In genomic region chr3:155231792-155232191, GRCh38 we compare ENCODE assay signal across 14 cellular contexts.
DNase-seq lines count a peak whose midpoint lies in the region; ATAC-seq, FAIRE-seq and TF ChIP-seq lines count a peak whose summit lies in the region.
"Had no signal": no experiment of that assay in that cellular context is flagged by ENCODE, and none has a peak within 500 bp of the region (broad histone marks: within the 10 kb centered on the region; RNA-seq: fewer than 3 reads in every experiment).

No MANE protein-coding gene starts in this region.

- peak overlapping the region in 2 of 3 donors; percentile 74 to 75 for H3K27ac ChIP-seq in right lobe of liver
- H3K27ac ChIP-seq in HepG2 (ENCODE audit: extremely low read length, insufficient read depth, low read length) = no peak overlapping the region
- no peak overlapping the region for H3K27ac ChIP-seq in CD8-positive, alpha-beta memory T cell (ENCODE audit: low read depth, low read length)
- H3K27ac ChIP-seq: cardiac muscle cell, WERI-Rb-1 had no signal

- DNase-seq in right lobe of liver (no peak), HepG2 (ENCODE audit: low spot score) (no peak), chondrocyte (ENCODE audit: low spot score) (no peak), immature natural killer cell (no peak), DMS153 treated with DMSO at 0.1 percent for 48 hours (lab: John Stamatoyannopoulos, UW; ENCODE audit: unreplicated experiment) (no peak)
- DNase-seq in stimulated activated CD4-positive, alpha-beta T cell treated with anti-CD3 and anti-CD28 coated beads, Interleukin-2, amount 100 ng/mL, for 48 hours = no peak
- DNase-seq in CD8-positive, alpha-beta memory T cell = no peak
- DNase-seq: ACHN; activated naive CD4-positive, alpha-beta T cell treated with anti-CD3 and anti-CD28 coated beads, Interleukin-2, amount 10 ng/mL, durations not matched to agents 7 days and 5 days; SK-N-SH; WERI-Rb-1 had no signal

- H3K27ac Mint-ChIP-seq in chondrocyte (ENCODE audit: unreplicated experiment) (peak overlapping the region; percentile 33), immature natural killer cell (no peak overlapping the region)
- no peak overlapping the region for H3K27ac Mint-ChIP-seq in CD8-positive, alpha-beta memory T cell
- H3K27ac Mint-ChIP-seq: activated naive CD4-positive, alpha-beta T cell treated with anti-CD3 and anti-CD28 coated beads, Interleukin-2, amount 10 ng/mL, durations not matched to agents 7 days and 5 days had no signal

- H4K20me1 ChIP-seq in HepG2 (ENCODE audit: insufficient read depth, low read length) = no peaks in the 10 kb centered on the region

- peaks cover 25% of the 10 kb centered on the region for H3K4me1 Mint-ChIP-seq in chondrocyte (ENCODE audit: low read depth)
- peaks cover 0 to 4% of the 10 kb centered on the region in 2 donors for H3K4me1 Mint-ChIP-seq in immature natural killer cell
- no peaks in the 10 kb centered on the region for H3K4me1 Mint-ChIP-seq in CD8-positive, alpha-beta memory T cell
- H3K4me1 Mint-ChIP-seq: activated naive CD4-positive, alpha-beta T cell treated with anti-CD3 and anti-CD28 coated beads, Interleukin-2, amount 10 ng/mL, durations not matched to agents 7 days and 5 days had no signal

- H3K9me3 Mint-ChIP-seq in chondrocyte (ENCODE audit: low read depth) (peaks cover 4% of the 10 kb centered on the region), immature natural killer cell (peaks cover 0 to 11% (median 3%) of the 10 kb centered on the region in 6 donors)
- H3K9me3 Mint-ChIP-seq in CD8-positive, alpha-beta memory T cell = peaks cover 0 to 2% (median 0%) of the 10 kb centered on the region in 5 donors
- H3K9me3 Mint-ChIP-seq: activated naive CD4-positive, alpha-beta T cell treated with anti-CD3 and anti-CD28 coated beads, Interleukin-2, amount 10 ng/mL, durations not matched to agents 7 days and 5 days had no signal

- no peak overlapping the region for H3K4me3 Mint-ChIP-seq in chondrocyte (ENCODE audit: unreplicated experiment)
- no peak overlapping the region for H3K4me3 Mint-ChIP-seq in immature natural killer cell
- no peak overlapping the region for H3K4me3 Mint-ChIP-seq in CD8-positive, alpha-beta memory T cell
- H3K4me3 Mint-ChIP-seq: activated naive CD4-positive, alpha-beta T cell treated with anti-CD3 and anti-CD28 coated beads, Interleukin-2, amount 10 ng/mL, durations not matched to agents 7 days and 5 days had no signal

- WGBS in right lobe of liver (ENCODE audit: insufficient coverage, low coverage, low lambda C conversion rate, missing lambda C conversion rate) = no CpG with 5 or more reads among the region's 2 CpGs
- 79% methylated on average over 2 of the region's 2 CpGs for WGBS in HepG2 (ENCODE audit: low lambda C conversion rate)

- H3K9ac ChIP-seq in HepG2 (ENCODE audit: insufficient read depth, low read depth, low read length) = no peak overlapping the region
- H3K9ac ChIP-seq: SK-N-SH had no signal

- H3K36me3 ChIP-seq in right lobe of liver (no peaks in the 10 kb centered on the region), HepG2 (replicated peaks in 1 of 2; ENCODE audit: control insufficient read depth in 1 of 2, insufficient read depth in 2 of 2, low read length in 2 of 2) (no peaks in the 10 kb centered on the region)
- H3K36me3 ChIP-seq in CD8-positive, alpha-beta memory T cell (ENCODE audit: insufficient read depth, low read length) = no peaks in the 10 kb centered on the region
- H3K36me3 ChIP-seq: cardiac muscle cell, transverse colon, WERI-Rb-1 had no signal

- TF ChIP-seq POLR2A in right lobe of liver (IDR thresholded peaks at IDR 0.05) (no peak), HepG2 (IDR thresholded peaks at IDR 0.05; ENCODE audit: insufficient read depth in 1 of 2, low read depth in 2 of 2, low read length in 2 of 2) (no peak)

- no peak for FAIRE-seq in HepG2 (lab: Jason Lieb, UNC)

- H3K4me2 ChIP-seq in HepG2 (ENCODE audit: low read depth, low read length) = no peak overlapping the region
- H3K4me2 ChIP-seq: SK-N-SH had no signal

- TF ChIP-seq CTCF in right lobe of liver (IDR thresholded peaks at IDR 0.05) = no peak
- no peak for TF ChIP-seq CTCF in HepG2 (CRISPR knock-in tag; IDR thresholded peaks at IDR 0.05)
- TF ChIP-seq CTCF in chondrocyte (IDR thresholded peaks at IDR 0.05) = no peak

- H3K79me2 ChIP-seq in HepG2 (ENCODE audit: insufficient read depth, low read length) = no peaks in the 10 kb centered on the region

- CTCF ChIA-PET in HepG2 (lab: Yijun Ruan, JAX; ENCODE audit: low intra/inter-chr PET ratio, low total read pairs) = no interaction called here
- CTCF ChIA-PET in CD8-positive, alpha-beta memory T cell (lab: Charles Lee) = no interaction called here

- BruUV-seq in HepG2 (replicated peaks; lab: Mats Ljungman, UMichigan) = no TSS peak

- TF ChIP-seq RAD21 in HepG2 (CRISPR knock-in tag; IDR thresholded peaks at IDR 0.05) = no peak

- peaks cover 1% of the 10 kb centered on the region for H3K36me3 Mint-ChIP-seq in chondrocyte (ENCODE audit: low read depth)
- no peaks in the 10 kb centered on the region for H3K36me3 Mint-ChIP-seq in immature natural killer cell
- no peaks in the 10 kb centered on the region for H3K36me3 Mint-ChIP-seq in CD8-positive, alpha-beta memory T cell
- H3K36me3 Mint-ChIP-seq: activated naive CD4-positive, alpha-beta T cell treated with anti-CD3 and anti-CD28 coated beads, Interleukin-2, amount 10 ng/mL, durations not matched to agents 7 days and 5 days had no signal

- H3K27me3 ChIP-seq in right lobe of liver = no peaks in the 10 kb centered on the region
- no peaks in the 10 kb centered on the region for H3K27me3 ChIP-seq in HepG2 (ENCODE audit: control insufficient read depth in 1 of 2, insufficient read depth in 2 of 2, low read length in 2 of 2)
- H3K27me3 ChIP-seq in CD8-positive, alpha-beta memory T cell (ENCODE audit: insufficient read depth, low read length, poor library complexity, severe bottlenecking) = no peaks in the 10 kb centered on the region
- H3K27me3 ChIP-seq: cardiac muscle cell, transverse colon had no signal

- no peak for ATAC-seq in right lobe of liver
- no peak for ATAC-seq in HepG2
- ATAC-seq in HG03159 (IDR thresholded peaks at IDR 0.05; ENCODE audit: unreplicated experiment) = peak; percentile 63

- intact Hi-C loops in right lobe of liver (cut with DNase I) (no loop called here), HepG2 (cut with micrococcal nuclease; ENCODE audit: unreplicated experiment) (no loop called here)

- in situ Hi-C loops in HepG2 (cut with HindIII; ENCODE audit: extremely low pct_ligation_motif_present, low pct_unique_long_range_greater_than_20kb) = no loop called here

- TF ChIP-seq EP300 in HepG2 (IDR thresholded peaks at IDR 0.05; ENCODE audit: low read depth in 2 of 2, low read length in 2 of 2) (no peak), HepG2 (CRISPR knock-in tag; IDR thresholded peaks at IDR 0.05; ENCODE audit: borderline replicate concordance) (no peak)

- H3K27me3 Mint-ChIP-seq in chondrocyte (ENCODE audit: low read depth) = no peaks in the 10 kb centered on the region
- H3K27me3 Mint-ChIP-seq in immature natural killer cell (ENCODE audit: low read depth in 3 of 3) = peaks cover 0 to 5% (median 0%) of the 10 kb centered on the region in 3 donors
- H3K27me3 Mint-ChIP-seq in CD8-positive, alpha-beta memory T cell = no peaks in the 10 kb centered on the region
- H3K27me3 Mint-ChIP-seq: activated naive CD4-positive, alpha-beta T cell treated with anti-CD3 and anti-CD28 coated beads, Interleukin-2, amount 10 ng/mL, durations not matched to agents 7 days and 5 days had no signal

- H3K4me3 ChIP-seq in right lobe of liver = no peak overlapping the region
- H3K4me3 ChIP-seq in HepG2 (replicated peaks in 1 of 3; ENCODE audit: insufficient read depth in 1 of 3, low read depth in 2 of 3, low read length in 3 of 3) = no peak overlapping the region
- no peak overlapping the region for H3K4me3 ChIP-seq in CD8-positive, alpha-beta memory T cell (ENCODE audit: low read length)
- H3K4me3 ChIP-seq: cardiac muscle cell, transverse colon had no signal

- H3K9me3 ChIP-seq in right lobe of liver (no peaks in the 10 kb centered on the region), HepG2 (ENCODE audit: low read length) (no peaks in the 10 kb centered on the region)
- no peaks in the 10 kb centered on the region for H3K9me3 ChIP-seq in CD8-positive, alpha-beta memory T cell (ENCODE audit: low read length)
- H3K9me3 ChIP-seq: SK-N-SH, transverse colon had no signal

- H3K4me1 ChIP-seq in right lobe of liver (peaks cover 0 to 18% (median 7%) of the 10 kb centered on the region in 4 donors), HepG2 (ENCODE audit: insufficient read depth, low read length) (no peaks in the 10 kb centered on the region)
- no peaks in the 10 kb centered on the region for H3K4me1 ChIP-seq in CD8-positive, alpha-beta memory T cell (ENCODE audit: insufficient read depth, low read length)

- no peak overlapping the region for H2AFZ ChIP-seq in HepG2 (ENCODE audit: low read length)

- POLR2A ChIA-PET in HepG2 (lab: Yijun Ruan, JAX) = no interaction called here
- POLR2A ChIA-PET in CD8-positive, alpha-beta memory T cell (lab: Charles Lee) = no interaction called here

TF ChIP-seq in HepG2, 621 proteins besides CTCF, POLR2A, EP300 and RAD21 (continues in another document):
- TF ChIP-seq ESRRA (CRISPR knock-in tag; IDR thresholded peaks at IDR 0.05; ENCODE audit: low read depth) = no peak
- TF ChIP-seq ZMYM3 (CRISPR knock-in tag; IDR thresholded peaks at IDR 0.05) = no peak
- no peak for TF ChIP-seq CBFB (CRISPR knock-in tag; IDR thresholded peaks at IDR 0.05)
- no peak for TF ChIP-seq SRY (CRISPR knock-in tag; IDR thresholded peaks at IDR 0.05)
- TF ChIP-seq HDAC2 (CRISPR knock-in tag; IDR thresholded peaks at IDR 0.05) = no peak
- no peak for TF ChIP-seq NFE2 (CRISPR knock-in tag; IDR thresholded peaks at IDR 0.05)
- no peak for TF ChIP-seq NKX3-1 (CRISPR knock-in tag; IDR thresholded peaks at IDR 0.05)
- TF ChIP-seq TCF12 (IDR thresholded peaks at IDR 0.05) = no peak
- no peak for TF ChIP-seq TCF12 (CRISPR knock-in tag; IDR thresholded peaks at IDR 0.05)
- no peak for TF ChIP-seq SP2 (CRISPR knock-in tag; IDR thresholded peaks at IDR 0.05)
- TF ChIP-seq ZFP1 (CRISPR knock-in tag; IDR thresholded peaks at IDR 0.05) = no peak
- no peak for TF ChIP-seq HCFC1 (IDR thresholded peaks at IDR 0.05; ENCODE audit: low read depth, low read length)
- no peak for TF ChIP-seq BHLHE40 (IDR thresholded peaks at IDR 0.05; ENCODE audit: low read length)
- TF ChIP-seq WIZ (CRISPR knock-in tag; IDR thresholded peaks at IDR 0.05) = no peak
- no peak for TF ChIP-seq ZBTB7B (CRISPR knock-in tag; IDR thresholded peaks at IDR 0.05)
- TF ChIP-seq, protein P1, sequence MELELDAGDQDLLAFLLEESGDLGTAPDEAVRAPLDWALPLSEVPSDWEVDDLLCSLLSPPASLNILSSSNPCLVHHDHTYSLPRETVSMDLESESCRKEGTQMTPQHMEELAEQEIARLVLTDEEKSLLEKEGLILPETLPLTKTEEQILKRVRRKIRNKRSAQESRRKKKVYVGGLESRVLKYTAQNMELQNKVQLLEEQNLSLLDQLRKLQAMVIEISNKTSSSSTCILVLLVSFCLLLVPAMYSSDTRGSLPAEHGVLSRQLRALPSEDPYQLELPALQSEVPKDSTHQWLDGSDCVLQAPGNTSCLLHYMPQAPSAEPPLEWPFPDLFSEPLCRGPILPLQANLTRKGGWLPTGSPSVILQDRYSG (CRISPR knock-in tag; IDR thresholded peaks at IDR 0.05) = no peak
- TF ChIP-seq ZNF850 (CRISPR knock-in tag; conservative IDR thresholded peaks at IDR 0.05) = no peak

Comparison
In these comparisons a context has a peak if more than half of its experiments do, and no peak if none do; other contexts are left out.
1. H3K27ac ChIP-seq: peak in right lobe of liver (2 of 3); none in HepG2 (single experiment) and CD8-positive, alpha-beta memory T cell (single experiment).